ENCODE assay signal across 14 cellular contexts in genomic region chr3:16130066-16130465, GRCh38. TPM values are rescaled to one million over a fixed set of nuclear protein-coding genes. Genes with fewer than 3 reads are reported as not detected.
DNase-seq lines count a peak whose midpoint lies in the region; ATAC-seq, FAIRE-seq and TF ChIP-seq lines count a peak whose summit lies in the region.
"Had no signal": no experiment of that assay in that cellular context is flagged by ENCODE, and none has a peak within 500 bp of the region (broad histone marks: within the 10 kb centered on the region; RNA-seq: fewer than 3 reads in every experiment).

No MANE protein-coding gene starts in this region.

- intact Hi-C loops in Caco-2 (cut with micrococcal nuclease; ENCODE audit: unreplicated experiment): no loop called here
- intact Hi-C loops in kidney (cut with DNase I): no loop called here

- no peaks in the 10 kb centered on the region for H3K27me3 ChIP-seq in thoracic aorta (replicated peaks; ENCODE audit: insufficient read depth)
- no peaks in the 10 kb centered on the region for H3K27me3 ChIP-seq in Caco-2 (replicated peaks; ENCODE audit: control insufficient read depth, insufficient read depth, low read length)

- no peaks in the 10 kb centered on the region for H3K9me3 Mint-ChIP-seq in HFFc6
- peaks cover 0 to 16% (median 5%) of the 10 kb centered on the region in 5 experiments for H3K9me3 Mint-ChIP-seq in brain
- H3K9me3 Mint-ChIP-seq in Caco-2 (ENCODE audit: unreplicated experiment): no peaks in the 10 kb centered on the region
- H3K9me3 Mint-ChIP-seq: activated B cell treated with CpG ODN at 0.5 μM for 24 hours had no signal

- H3K4me1 ChIP-seq in thoracic aorta (ENCODE audit: control insufficient read depth in 1 of 2, low read depth in 2 of 2): peaks cover 15 to 36% of the 10 kb centered on the region in 2 donors
- no peaks in the 10 kb centered on the region for H3K4me1 ChIP-seq in Caco-2
- no peaks in the 10 kb centered on the region for H3K4me1 ChIP-seq in kidney (ENCODE audit: control insufficient read depth in 1 of 2, insufficient read depth in 1 of 2, low read depth in 1 of 2, low read length in 2 of 2)
- H3K4me1 ChIP-seq: HAP-1 had no signal

- H3K36me3 ChIP-seq in thoracic aorta (no peaks in the 10 kb centered on the region), Caco-2 (ENCODE audit: control insufficient read depth, insufficient read depth, low read length) (no peaks in the 10 kb centered on the region), kidney (ENCODE audit: control insufficient read depth in 1 of 2, insufficient read depth in 2 of 2, low read length in 2 of 2) (no peaks in the 10 kb centered on the region)
- H3K36me3 ChIP-seq: HAP-1 had no signal

- no peak for FAIRE-seq in kidney (lab: Jason Lieb, UNC)
- FAIRE-seq: HTR-8/SVneo had no signal

- TF ChIP-seq CTCF in HFFc6 (IDR thresholded peaks at IDR 0.05): 0 out of 2 replicates have a peak, but pooled peaks have one; percentile 19
- no peak for TF ChIP-seq CTCF in brain (conservative IDR thresholded peaks at IDR 0.05)
- TF ChIP-seq CTCF in thoracic aorta (IDR thresholded peaks at IDR 0.05): no peak
- TF ChIP-seq CTCF in Caco-2 (IDR thresholded peaks at IDR 0.05; ENCODE audit: insufficient read depth in 1 of 2, low read depth in 1 of 2, low read length in 1 of 2, severe bottlenecking in 1 of 2, unreplicated experiment in 1 of 2): no peak
- no peak for TF ChIP-seq CTCF in kidney (IDR thresholded peaks at IDR 0.05; ENCODE audit: borderline replicate concordance, extremely low read depth, insufficient read depth)

- no TSS peak for BruUV-seq in Caco-2 (replicated peaks; lab: Mats Ljungman, UMichigan)

- no peak overlapping the region for H3K9ac ChIP-seq in kidney (ENCODE audit: low read length in 2 of 2)

- CTCF ChIA-PET in Caco-2 (lab: Charles Lee): no interaction called here

- H3K9me3 ChIP-seq in thoracic aorta (no peaks in the 10 kb centered on the region), Caco-2 (no peaks in the 10 kb centered on the region; the same call in 1 of the 2 replicates), kidney (ENCODE audit: control insufficient read depth in 1 of 2, low read length in 2 of 2) (no peaks in the 10 kb centered on the region)
- H3K9me3 ChIP-seq: HAP-1 had no signal

- peaks cover 35% of the 10 kb centered on the region for H3K4me1 Mint-ChIP-seq in HFFc6 (ENCODE audit: low read depth)
- H3K4me1 Mint-ChIP-seq in brain: peaks cover 33% of the 10 kb centered on the region
- H3K4me1 Mint-ChIP-seq in Caco-2 (ENCODE audit: low read depth, unreplicated experiment): no peaks in the 10 kb centered on the region
- H3K4me1 Mint-ChIP-seq: activated B cell treated with CpG ODN at 0.5 μM for 24 hours had no signal

- H3K27ac Mint-ChIP-seq in HFFc6 (peak overlapping the region; percentile 81), brain (peak overlapping the region; percentile 6 to 87 (median 51)), Caco-2 (ENCODE audit: unreplicated experiment) (no peak overlapping the region)
- H3K27ac Mint-ChIP-seq: activated B cell treated with CpG ODN at 0.5 μM for 24 hours had no signal

- H3K27me3 Mint-ChIP-seq in HFFc6 (ENCODE audit: insufficient read depth) (peaks cover 1% of the 10 kb centered on the region; the same call in 1 of the 2 replicates), brain (no peaks in the 10 kb centered on the region), Caco-2 (ENCODE audit: insufficient read depth, unreplicated experiment) (no peaks in the 10 kb centered on the region)

- peak overlapping the region; percentile 27 for H3K4me3 Mint-ChIP-seq in HFFc6
- peak overlapping the region in 2 of 5 experiments; percentile 11 to 21 for H3K4me3 Mint-ChIP-seq in brain
- H3K4me3 Mint-ChIP-seq in Caco-2 (ENCODE audit: unreplicated experiment): no peak overlapping the region
- H3K4me3 Mint-ChIP-seq: activated B cell treated with CpG ODN at 0.5 μM for 24 hours had no signal

- H3K4me3 ChIP-seq in thoracic aorta (no peak overlapping the region), Caco-2 (ENCODE audit: low read depth, low read length) (no peak overlapping the region), kidney (ENCODE audit: low read length in 2 of 2) (no peak overlapping the region)
- H3K4me3 ChIP-seq: HAP-1 had no signal

- POLR2A ChIA-PET in Caco-2 (lab: Charles Lee): no interaction called here

- peak; percentile 41 for ATAC-seq in thoracic aorta (ENCODE audit: insufficient number of reproducible peaks, low FRiP score, low read depth)

- peaks cover 4% of the 10 kb centered on the region; the same call in 1 of the 2 replicates for H3K36me3 Mint-ChIP-seq in HFFc6 (ENCODE audit: low read depth)
- no peaks in the 10 kb centered on the region for H3K36me3 Mint-ChIP-seq in brain
- H3K36me3 Mint-ChIP-seq in Caco-2 (ENCODE audit: insufficient read depth, unreplicated experiment): no peaks in the 10 kb centered on the region

- H3K27ac ChIP-seq in thoracic aorta (peak overlapping the region; percentile 20 to 59), kidney (ENCODE audit: low read depth in 2 of 2, low read length in 2 of 2) (no peak overlapping the region)

- DNase-seq in HFFc6 (peak; percentile 88), hepatic stellate cell (ENCODE audit: low spot score) (peak; percentile 60), thoracic aorta (ENCODE audit: low spot score) (no peak), Caco-2 (no peak), kidney (no peak), NCI-H1092 (lab: John Stamatoyannopoulos, UW) (no peak)
- DNase-seq: activated B cell treated with CpG ODN at 0.5 μM for 24 hours, activated T-cell treated with anti-CD3 and anti-CD28 coated beads for 4 hours, DMS79 treated with DMSO at 0.1 percent for 48 hours, NCI-H146, SIG-M5 had no signal

RNA-seq across cellular contexts. Expression of gene GALNT15, which starts 44.4 kb away (rescaled TPM):
- 1 to 10 TPM; 5.5 to 7.2 (median 6.4) TPM for total RNA-seq in HFFc6 (2021; fragmentation: NEBNext Ultra II Directional; extraction: Animal tissue kit (Norgen Biotek cat#: 25700))
- polyA plus RNA-seq in brain (ENCODE audit: insufficient read depth, low read depth, low replicate concordance) (23.6 TPM), kidney (ENCODE audit: insufficient read depth, low read depth, low replicate concordance) (5.5 TPM)
- total RNA-seq in thoracic aorta (100 to 1,000 TPM; 157 to 167 TPM), Caco-2 (2022) (not detected in 2 replicates), kidney (39.9 TPM)
- total RNA-seq: activated B cell treated with CpG ODN at 0.5 μM for 24 hours had no signal

Comparison
In these comparisons a context has a peak if more than half of its experiments do, and no peak if none do; other contexts are left out.
1. DNase-seq: peak in HFFc6 (single experiment) and hepatic stellate cell (single experiment); none in thoracic aorta (single experiment), Caco-2 (0 of 2), kidney (single experiment) and NCI-H1092 (single experiment).
2. H3K27ac ChIP-seq: peak in thoracic aorta (2 of 2); none in kidney (0 of 2).